In the genomic region with DNA sequence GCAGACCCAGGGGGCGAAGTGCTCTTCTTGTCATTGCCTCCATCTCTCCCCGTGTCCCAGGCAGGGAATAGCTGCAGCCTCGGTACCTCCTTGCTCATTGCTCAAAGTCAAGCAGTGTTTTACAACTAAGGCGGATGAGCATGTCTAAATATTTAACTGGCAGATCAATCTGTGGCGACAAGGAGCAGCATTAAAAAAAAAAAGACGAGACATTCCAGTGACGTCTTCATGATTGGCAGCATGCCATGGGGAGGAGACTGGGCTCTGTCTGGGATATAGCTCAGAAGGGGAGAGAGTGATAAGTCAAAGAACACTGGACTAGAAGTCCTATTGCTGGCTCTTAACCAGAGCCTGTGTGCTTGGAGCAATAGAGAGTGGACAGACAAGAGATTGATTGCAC, we compare ENCODE assay signal across 16 cellular contexts.
DNase-seq lines count a peak whose midpoint lies in the region; ATAC-seq and TF ChIP-seq lines count a peak whose summit lies in the region.
"Had no signal": no experiment of that assay in that cellular context is flagged by ENCODE, and none has a peak within 500 bp of the region (broad histone marks: within the 10 kb centered on the region; RNA-seq: fewer than 3 reads in every experiment).

No MANE protein-coding gene starts in this region.

- H3K27me3 ChIP-seq in BE2C = no peaks in the 10 kb centered on the region
- H3K27me3 ChIP-seq in IMR-90 (ENCODE audit: control insufficient read depth, insufficient read depth, low read length) = no peaks in the 10 kb centered on the region
- no peaks in the 10 kb centered on the region for H3K27me3 ChIP-seq in thyroid gland

- intact Hi-C loops in IMR-90 (cut with micrococcal nuclease) (no loop called here), MCF 10A (cut with micrococcal nuclease) (no loop called here), thyroid gland (cut with DNase I) (no loop called here)
- intact Hi-C loops in activated T-helper 1 cell treated with anti-CD3 and anti-CD28 coated beads, Interleukin-12 subunit alpha, Interleukin-12 subunit beta, Interleukin-2, Interleukin-4 antibody, amounts not matched to agents 30 ng/mL and 10 ng/mL and 1 ng/mL, durations not matched to agents 14 hours and 24 hours and 36 hours (cut with micrococcal nuclease) = no loop called here

- H3K4me1 Mint-ChIP-seq in MCF 10A (ENCODE audit: insufficient read depth, unreplicated experiment) = no peaks in the 10 kb centered on the region
- H3K4me1 Mint-ChIP-seq in activated T-helper 1 cell treated with anti-CD3 and anti-CD28 coated beads, Interleukin-12 subunit alpha, Interleukin-12 subunit beta, Interleukin-2, Interleukin-4 antibody, amounts not matched to agents 30 ng/mL and 10 ng/mL and 1 ng/mL, durations not matched to agents 14 hours and 24 hours and 36 hours (ENCODE audit: low read depth) = no peaks in the 10 kb centered on the region
- H3K4me1 Mint-ChIP-seq: activated naive CD8-positive, alpha-beta T cell treated with anti-CD3 and anti-CD28 coated beads for 36 hours had no signal

- no peak overlapping the region for H3K14ac ChIP-seq in IMR-90 (replicated peaks; ENCODE audit: low read depth, low read length)

- no peak overlapping the region for H2BK15ac ChIP-seq in IMR-90 (ENCODE audit: low read depth, low read length)

- no peak overlapping the region for H2AK5ac ChIP-seq in IMR-90 (ENCODE audit: low read depth, low read length)

- no peak overlapping the region for H4K8ac ChIP-seq in IMR-90 (ENCODE audit: low read depth in 2 of 2, low read length in 2 of 2)

- POLR2A ChIA-PET in IMR-90 (lab: Charles Lee; ENCODE audit: unreplicated experiment) (no interaction called here), MCF 10A (lab: Yijun Ruan, JAX) (no interaction called here)

- no peak overlapping the region for H4K91ac ChIP-seq in IMR-90 (ENCODE audit: insufficient read depth, low read depth, low read length)

- H3K9ac ChIP-seq in IMR-90 (ENCODE audit: low read depth, low read length) = no peak overlapping the region

- BruUV-seq in IMR-90 (replicated peaks; lab: Mats Ljungman, UMichigan) = no TSS peak
- no TSS peak for BruUV-seq in MCF 10A (replicated peaks; lab: Mats Ljungman, UMichigan)

- no peak overlapping the region for H2BK5ac ChIP-seq in IMR-90 (ENCODE audit: low read depth, low read length, poor library complexity, severe bottlenecking)

- peak; percentile 21; the same call in 1 of the 2 replicates for ATAC-seq in IMR-90 (ENCODE audit: low read depth)
- no peak for ATAC-seq in HG03135 (IDR thresholded peaks at IDR 0.05; ENCODE audit: unreplicated experiment)
- ATAC-seq: CD8-positive, alpha-beta T cell; HepG2 had no signal

- H3K36me3 ChIP-seq in BE2C (no peaks in the 10 kb centered on the region), IMR-90 (ENCODE audit: control insufficient read depth, insufficient read depth, low read length) (no peaks in the 10 kb centered on the region), thyroid gland (no peaks in the 10 kb centered on the region)

- no peaks in the 10 kb centered on the region for H3K9me3 Mint-ChIP-seq in MCF 10A (ENCODE audit: unreplicated experiment)
- no peaks in the 10 kb centered on the region for H3K9me3 Mint-ChIP-seq in activated T-helper 1 cell treated with anti-CD3 and anti-CD28 coated beads, Interleukin-12 subunit alpha, Interleukin-12 subunit beta, Interleukin-2, Interleukin-4 antibody, amounts not matched to agents 30 ng/mL and 10 ng/mL and 1 ng/mL, durations not matched to agents 14 hours and 24 hours and 36 hours
- H3K9me3 Mint-ChIP-seq: activated naive CD8-positive, alpha-beta T cell treated with anti-CD3 and anti-CD28 coated beads for 36 hours; CD8-positive, alpha-beta T cell had no signal

- H3K4me1 ChIP-seq in BE2C (peaks cover 13% of the 10 kb centered on the region), IMR-90 (ENCODE audit: control insufficient read depth, insufficient read depth, low read length) (no peaks in the 10 kb centered on the region; the same call in 1 of the 2 replicates), thyroid gland (no peaks in the 10 kb centered on the region)

- H4K5ac ChIP-seq in IMR-90 (ENCODE audit: low read depth, low read length) = no peak overlapping the region

- no peak overlapping the region for H3K56ac ChIP-seq in IMR-90 (ENCODE audit: extremely low read depth, insufficient read depth, low read length)

- dilution Hi-C loops in IMR-90 (cut with HindIII; ENCODE audit: low sequenced_read_pairs, unreplicated experiment) = no loop called here

- TF ChIP-seq CTCF in BE2C (IDR thresholded peaks at IDR 0.05; ENCODE audit: low read depth, low read length) = no peak; the same call in 1 of the 2 replicates
- TF ChIP-seq CTCF in IMR-90 (conservative IDR thresholded peaks at IDR 0.05; ENCODE audit: low read depth, low read length) = no peak
- TF ChIP-seq CTCF in MCF 10A (IDR thresholded peaks at IDR 0.05; ENCODE audit: unreplicated experiment) = no peak
- no peak for TF ChIP-seq CTCF in thyroid gland (IDR thresholded peaks at IDR 0.05)

- H2AK9ac ChIP-seq in IMR-90 (replicated peaks; ENCODE audit: low read depth, low read length, poor library complexity) = no peak overlapping the region

- H3K4me3 Mint-ChIP-seq in MCF 10A (ENCODE audit: unreplicated experiment) = no peak overlapping the region
- no peak overlapping the region for H3K4me3 Mint-ChIP-seq in activated T-helper 1 cell treated with anti-CD3 and anti-CD28 coated beads, Interleukin-12 subunit alpha, Interleukin-12 subunit beta, Interleukin-2, Interleukin-4 antibody, amounts not matched to agents 30 ng/mL and 10 ng/mL and 1 ng/mL, durations not matched to agents 14 hours and 24 hours and 36 hours
- H3K4me3 Mint-ChIP-seq: activated naive CD8-positive, alpha-beta T cell treated with anti-CD3 and anti-CD28 coated beads for 36 hours; CD8-positive, alpha-beta T cell had no signal

- H2AFZ ChIP-seq in IMR-90 (replicated peaks; ENCODE audit: low read length, poor library complexity) = no peak overlapping the region

- no peaks in the 10 kb centered on the region for H3K9me1 ChIP-seq in IMR-90 (ENCODE audit: insufficient read depth, low read length)

- H3K9me3 ChIP-seq in BE2C (no peaks in the 10 kb centered on the region), IMR-90 (ENCODE audit: control insufficient read depth, insufficient read depth, low read length) (no peaks in the 10 kb centered on the region), thyroid gland (no peaks in the 10 kb centered on the region)

- H3K4me2 ChIP-seq in IMR-90 (ENCODE audit: low read depth, low read length) = no peak overlapping the region

- in situ Hi-C loops in IMR-90 (cut with MboI; ENCODE audit: low sequenced_read_pairs) (no loop called here), KBM-7 (cut with MboI; ENCODE audit: low pct_unique_long_range_greater_than_20kb, low sequenced_read_pairs) (no loop called here)

- H3K4ac ChIP-seq in IMR-90 (ENCODE audit: low read depth, low read length) = no peak overlapping the region

- H3K27me3 Mint-ChIP-seq in MCF 10A (ENCODE audit: insufficient read depth, unreplicated experiment) = no peaks in the 10 kb centered on the region
- H3K27me3 Mint-ChIP-seq in activated T-helper 1 cell treated with anti-CD3 and anti-CD28 coated beads, Interleukin-12 subunit alpha, Interleukin-12 subunit beta, Interleukin-2, Interleukin-4 antibody, amounts not matched to agents 30 ng/mL and 10 ng/mL and 1 ng/mL, durations not matched to agents 14 hours and 24 hours and 36 hours (ENCODE audit: insufficient read depth) = peaks cover 9% of the 10 kb centered on the region

- no peak overlapping the region for H3K27ac ChIP-seq in IMR-90 (ENCODE audit: insufficient read depth, low read length)
- no peak overlapping the region for H3K27ac ChIP-seq in thyroid gland

- DNase-seq in BE2C (peak; percentile 56), IMR-90 (peak; percentile 17), MCF 10A (ENCODE audit: unreplicated experiment) (peak; percentile 43), mucosa of gallbladder (ENCODE audit: low spot score) (peak; percentile 86), KBM-7 (no peak), thyroid gland (no peak)
- no peak for DNase-seq in activated T-helper 1 cell treated with anti-CD3 and anti-CD28 coated beads, Interleukin-12 subunit alpha, Interleukin-12 subunit beta, Interleukin-2, Interleukin-4 antibody, amounts not matched to agents 30 ng/mL and 10 ng/mL and 1 ng/mL, durations not matched to agents 14 hours and 24 hours and 36 hours (ENCODE audit: low spot score)
- DNase-seq: activated naive CD8-positive, alpha-beta T cell treated with anti-CD3 and anti-CD28 coated beads for 36 hours; CD8-positive, alpha-beta T cell; kidney glomerular epithelial cell; NCI-H2029; occipital lobe; OCI-M1; T1000 had no signal

- no peaks in the 10 kb centered on the region for H3K36me3 Mint-ChIP-seq in MCF 10A (ENCODE audit: insufficient read depth, unreplicated experiment)
- H3K36me3 Mint-ChIP-seq in activated T-helper 1 cell treated with anti-CD3 and anti-CD28 coated beads, Interleukin-12 subunit alpha, Interleukin-12 subunit beta, Interleukin-2, Interleukin-4 antibody, amounts not matched to agents 30 ng/mL and 10 ng/mL and 1 ng/mL, durations not matched to agents 14 hours and 24 hours and 36 hours (ENCODE audit: low read depth) = no peaks in the 10 kb centered on the region
- H3K36me3 Mint-ChIP-seq: activated naive CD8-positive, alpha-beta T cell treated with anti-CD3 and anti-CD28 coated beads for 36 hours; CD8-positive, alpha-beta T cell had no signal

- H3K79me1 ChIP-seq in IMR-90 (ENCODE audit: low read depth in 1 of 2, low read length in 2 of 2) = no peaks in the 10 kb centered on the region

- no peak overlapping the region for H3K18ac ChIP-seq in IMR-90 (ENCODE audit: low read depth, low read length)

- no peak overlapping the region for H2BK120ac ChIP-seq in IMR-90 (ENCODE audit: low read depth, low read length)

- TF ChIP-seq POLR2A in IMR-90 (IDR thresholded peaks at IDR 0.05; ENCODE audit: low read depth, low read length) = no peak
- TF ChIP-seq POLR2A in thyroid gland (IDR thresholded peaks at IDR 0.05) = no peak

- no peak for TF ChIP-seq RAD21 in IMR-90 (IDR thresholded peaks at IDR 0.05; ENCODE audit: low read length)

- H3K4me3 ChIP-seq in BE2C (ENCODE audit: low read depth, low read length) (peak overlapping the region; percentile 23; the same call in 1 of the 2 replicates), IMR-90 (ENCODE audit: insufficient read depth, low read depth, low read length) (no peak overlapping the region), thyroid gland (replicated peaks in 1 of 3) (no peak overlapping the region)

- no peaks in the 10 kb centered on the region for H4K20me1 ChIP-seq in IMR-90 (ENCODE audit: insufficient read depth, low read length)

- 6% methylated on average over 5 of the region's 7 CpGs; no CpG with 5 or more reads in 1 of the 2 experiments for WGBS in IMR-90 (ENCODE audit: extremely low coverage in 2 of 2, insufficient read length in 1 of 2), 2 experiments
- WGBS in thyroid gland, 2 donors = 49 to 57% methylated on average over 7 of the region's 7 CpGs

- no peak overlapping the region for H2BK20ac ChIP-seq in IMR-90 (ENCODE audit: low read depth, low read length)

- H3K27ac Mint-ChIP-seq in MCF 10A (ENCODE audit: low read depth, unreplicated experiment) = no peak overlapping the region
- H3K27ac Mint-ChIP-seq in activated T-helper 1 cell treated with anti-CD3 and anti-CD28 coated beads, Interleukin-12 subunit alpha, Interleukin-12 subunit beta, Interleukin-2, Interleukin-4 antibody, amounts not matched to agents 30 ng/mL and 10 ng/mL and 1 ng/mL, durations not matched to agents 14 hours and 24 hours and 36 hours = no peak overlapping the region
- H3K27ac Mint-ChIP-seq: activated naive CD8-positive, alpha-beta T cell treated with anti-CD3 and anti-CD28 coated beads for 36 hours; CD8-positive, alpha-beta T cell had no signal

- H3K23ac ChIP-seq in IMR-90 (ENCODE audit: low read depth, low read length) = no peak overlapping the region

- CTCF ChIA-PET in IMR-90 (lab: Yijun Ruan, JAX) = interaction anchor here (1.7 kb wide), 1 partner anchor 15 kb away, joined by 7 read pairs; no protein-coding TSS in a partner anchor
- CTCF ChIA-PET in MCF 10A (lab: Yijun Ruan, JAX) = interaction anchor here (0.5 to 2.8 kb wide), 4 partner anchors 16 to 397 kb away, joined by 3 to 16 read pairs (median 3); no protein-coding TSS in a partner anchor

Comparison
In these comparisons a context has a peak if more than half of its experiments do, and no peak if none do; other contexts are left out.
1. DNase-seq: peak in BE2C (single experiment), IMR-90 (single experiment), MCF 10A (single experiment) and mucosa of gallbladder (single experiment); none in activated T-helper 1 cell treated with anti-CD3 and anti-CD28 coated beads, Interleukin-12 subunit alpha, Interleukin-12 subunit beta, Interleukin-2, Interleukin-4 antibody, amounts not matched to agents 30 ng/mL and 10 ng/mL and 1 ng/mL, durations not matched to agents 14 hours and 24 hours and 36 hours (single experiment), KBM-7 (single experiment) and thyroid gland (0 of 2).